In the genomic region with DNA sequence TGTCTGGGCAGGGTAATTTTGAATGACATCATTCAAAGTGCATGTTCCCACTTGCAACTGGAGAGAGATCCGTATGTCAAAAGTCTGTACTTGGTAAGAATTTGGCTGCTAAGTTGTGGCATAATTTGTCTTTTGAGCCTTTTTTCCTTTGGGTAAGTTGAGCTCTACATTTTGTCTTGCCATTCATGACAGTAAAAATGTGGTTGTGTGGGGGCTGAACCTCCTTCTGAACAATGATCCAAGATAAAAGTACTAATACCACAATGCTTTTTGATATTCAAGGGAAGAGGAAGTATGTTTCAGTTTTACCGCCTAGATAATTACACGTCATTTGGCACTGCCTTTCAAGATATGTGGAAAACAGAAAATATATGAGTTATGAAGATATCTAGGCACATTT, we compare ENCODE assay signal across 7 cellular contexts. TPM values are rescaled to one million over a fixed set of nuclear protein-coding genes. Genes with fewer than 3 reads are reported as not detected.
A peak's percentile ranks its signal among the peaks of the same experiment; 100 is the strongest.
DNase-seq lines count a peak whose midpoint lies in the region; ATAC-seq and TF ChIP-seq lines count a peak whose summit lies in the region.
"Not testable (repeated sequence)": the region's sequence is repeated elsewhere in the genome, so short reads cannot be mapped to it uniquely, and the experiment has no call there.

No MANE protein-coding gene starts in this region.

- not testable (repeated sequence) for H3K79me2 ChIP-seq in HCT116 (ENCODE audit: insufficient read depth, low read length)

- not testable (repeated sequence) for H3K4me3 ChIP-seq in HCT116 (replicated peaks in 1 of 2; ENCODE audit: low read depth in 1 of 2, low read length in 2 of 2); Panc1 (ENCODE audit: low read depth in 2 of 2, low read length in 2 of 2); colonic mucosa; naive thymus-derived CD4-positive, alpha-beta T cell (ENCODE audit: low read length); testis

- not testable (repeated sequence) for TF ChIP-seq RAD21 in HCT116 (IDR thresholded peaks at IDR 0.05; ENCODE audit: low read depth)

- in situ Hi-C loops in Panc1 (cut with HindIII; ENCODE audit: low pct_unique_long_range_greater_than_20kb, low sequenced_read_pairs) = not testable (repeated sequence)

- intact Hi-C loops in HCT116 (cut with micrococcal nuclease); Panc1 (cut with micrococcal nuclease; ENCODE audit: unreplicated experiment); activated CD4-positive, alpha-beta T cell treated with anti-CD3 and anti-CD28 coated beads, Interleukin-2, amount 10 ng/mL, durations not matched to agents 24 days and 14 days (cut with micrococcal nuclease); activated naive CD4-positive, alpha-beta T cell treated with anti-CD3 and anti-CD28 coated beads for 36 hours (cut with micrococcal nuclease); colonic mucosa (cut with DNase I); naive thymus-derived CD4-positive, alpha-beta T cell (cut with micrococcal nuclease); testis (cut with DNase I; ENCODE audit: low total_unique reads): not testable (repeated sequence)

- TSS peak; percentile 38 for BruUV-seq in HCT116 (replicated peaks; lab: Mats Ljungman, UMichigan)
- BruUV-seq in Panc1 (replicated peaks; lab: Mats Ljungman, UMichigan) = TSS peak; percentile 69

- not testable (repeated sequence) for DNase-seq in HCT116 (ENCODE audit: low read depth, low spot score); Panc1 (ENCODE audit: low read depth, low spot score)
- peak; percentile 59 for DNase-seq in activated CD4-positive, alpha-beta T cell treated with anti-CD3 and anti-CD28 coated beads, Interleukin-2, amount 10 ng/mL, durations not matched to agents 24 days and 14 days
- peak; percentile 31 for DNase-seq in activated naive CD4-positive, alpha-beta T cell treated with anti-CD3 and anti-CD28 coated beads for 36 hours
- peak; percentile 1 for DNase-seq in colonic mucosa
- DNase-seq in naive thymus-derived CD4-positive, alpha-beta T cell = peak in 6 of 9 donors; percentile 22 to 57 (median 26)
- peak; percentile 36 for DNase-seq in testis

- RAD21 ChIA-PET in HCT116 (lab: Charles Lee; ENCODE audit: low non-redundant PET in 1 of 2, low total read pairs in 2 of 2, uncharacterized antibody in 2 of 2, unreplicated experiment in 2 of 2) = not testable (repeated sequence)

- POLR2A ChIA-PET in HCT116 (lab: Charles Lee); Panc1 (lab: Charles Lee); naive thymus-derived CD4-positive, alpha-beta T cell (lab: Charles Lee): not testable (repeated sequence)

- H3K4me3 Mint-ChIP-seq in activated CD4-positive, alpha-beta T cell treated with anti-CD3 and anti-CD28 coated beads, Interleukin-2, amount 10 ng/mL, durations not matched to agents 24 days and 14 days; activated naive CD4-positive, alpha-beta T cell treated with anti-CD3 and anti-CD28 coated beads for 36 hours; naive thymus-derived CD4-positive, alpha-beta T cell: not testable (repeated sequence)

- H3K27me3 Mint-ChIP-seq in activated CD4-positive, alpha-beta T cell treated with anti-CD3 and anti-CD28 coated beads, Interleukin-2, amount 10 ng/mL, durations not matched to agents 24 days and 14 days; activated naive CD4-positive, alpha-beta T cell treated with anti-CD3 and anti-CD28 coated beads for 36 hours (ENCODE audit: low read depth); naive thymus-derived CD4-positive, alpha-beta T cell: not testable (repeated sequence)

- H4K20me1 ChIP-seq in HCT116 (ENCODE audit: insufficient read depth) = not testable (repeated sequence)

- not testable (repeated sequence) for H3K27ac ChIP-seq in HCT116 (ENCODE audit: low read depth, low read length); Panc1 (ENCODE audit: low read length); colonic mucosa; naive thymus-derived CD4-positive, alpha-beta T cell (ENCODE audit: low read depth, low read length); testis

- not testable (repeated sequence) for H3K27me3 ChIP-seq in HCT116 (ENCODE audit: insufficient read depth, low read length); Panc1 (ENCODE audit: control insufficient read depth, insufficient read depth, low read length); colonic mucosa; naive thymus-derived CD4-positive, alpha-beta T cell (ENCODE audit: control insufficient read depth in 2 of 2, insufficient read depth in 2 of 2, low read length in 2 of 2); testis

- H3K9me3 Mint-ChIP-seq in activated CD4-positive, alpha-beta T cell treated with anti-CD3 and anti-CD28 coated beads, Interleukin-2, amount 10 ng/mL, durations not matched to agents 24 days and 14 days; activated naive CD4-positive, alpha-beta T cell treated with anti-CD3 and anti-CD28 coated beads for 36 hours; naive thymus-derived CD4-positive, alpha-beta T cell: not testable (repeated sequence)

- TF ChIP-seq POLR2A in HCT116 (IDR thresholded peaks at IDR 0.05; ENCODE audit: borderline replicate concordance, extremely low read depth, insufficient read depth, insufficient read length); testis (IDR thresholded peaks at IDR 0.05): not testable (repeated sequence)

- not testable (repeated sequence) for H3K36me3 Mint-ChIP-seq in activated CD4-positive, alpha-beta T cell treated with anti-CD3 and anti-CD28 coated beads, Interleukin-2, amount 10 ng/mL, durations not matched to agents 24 days and 14 days (ENCODE audit: low read depth); activated naive CD4-positive, alpha-beta T cell treated with anti-CD3 and anti-CD28 coated beads for 36 hours (ENCODE audit: low read depth); naive thymus-derived CD4-positive, alpha-beta T cell

- not testable (repeated sequence) for H3K4me1 Mint-ChIP-seq in activated CD4-positive, alpha-beta T cell treated with anti-CD3 and anti-CD28 coated beads, Interleukin-2, amount 10 ng/mL, durations not matched to agents 24 days and 14 days; activated naive CD4-positive, alpha-beta T cell treated with anti-CD3 and anti-CD28 coated beads for 36 hours (ENCODE audit: low read depth); naive thymus-derived CD4-positive, alpha-beta T cell

- H3K36me3 ChIP-seq in HCT116 (ENCODE audit: control insufficient read depth in 1 of 2, insufficient read depth in 2 of 2, low read length in 2 of 2); Panc1 (ENCODE audit: control insufficient read depth, insufficient read depth, low read length); colonic mucosa; naive thymus-derived CD4-positive, alpha-beta T cell (ENCODE audit: control insufficient read depth in 2 of 3, insufficient read depth in 3 of 3, low read length in 3 of 3); testis (ENCODE audit: low read depth, missing control alignments): not testable (repeated sequence)

- H3K9me3 ChIP-seq in HCT116 (ENCODE audit: control insufficient read depth in 1 of 2, insufficient read depth in 1 of 2, low read depth in 1 of 2, low read length in 2 of 2); Panc1 (ENCODE audit: control insufficient read depth, insufficient read depth, low read depth, low read length); colonic mucosa; naive thymus-derived CD4-positive, alpha-beta T cell (ENCODE audit: control insufficient read depth in 2 of 3, low read length in 3 of 3); testis: not testable (repeated sequence)

- not testable (repeated sequence) for H3K9me2 ChIP-seq in HCT116 (ENCODE audit: insufficient read depth)

- not testable (repeated sequence) for H3K27ac Mint-ChIP-seq in activated CD4-positive, alpha-beta T cell treated with anti-CD3 and anti-CD28 coated beads, Interleukin-2, amount 10 ng/mL, durations not matched to agents 24 days and 14 days; activated naive CD4-positive, alpha-beta T cell treated with anti-CD3 and anti-CD28 coated beads for 36 hours; naive thymus-derived CD4-positive, alpha-beta T cell

- not testable (repeated sequence) for H3K4me2 ChIP-seq in HCT116 (ENCODE audit: low read length)

- not testable (repeated sequence) for ATAC-seq in HCT116; Panc1; naive thymus-derived CD4-positive, alpha-beta T cell

- H3K4me1 ChIP-seq in HCT116 (ENCODE audit: control insufficient read depth in 1 of 2, insufficient read depth in 2 of 2, low read length in 2 of 2); Panc1 (ENCODE audit: control insufficient read depth, insufficient read depth, low read length); colonic mucosa; naive thymus-derived CD4-positive, alpha-beta T cell (ENCODE audit: control insufficient read depth in 2 of 2, insufficient read depth in 2 of 2, low read length in 2 of 2); testis: not testable (repeated sequence)

- H3K9ac ChIP-seq in HCT116 (ENCODE audit: low read length); colonic mucosa (ENCODE audit: low read depth in 2 of 2, low read length in 2 of 2): not testable (repeated sequence)

- WGBS in testis, 2 donors = 52 to 59% methylated on average over 3 of the region's 3 CpGs

- CTCF ChIA-PET in HCT116 (lab: Charles Lee); Panc1 (lab: Charles Lee); activated naive CD4-positive, alpha-beta T cell treated with anti-CD3 and anti-CD28 coated beads for 36 hours (lab: Charles Lee); naive thymus-derived CD4-positive, alpha-beta T cell (lab: Charles Lee): not testable (repeated sequence)

- not testable (repeated sequence) for H2AFZ ChIP-seq in HCT116 (ENCODE audit: low read depth, low read length, poor library complexity, severe bottlenecking)

- TF ChIP-seq CTCF in HCT116 (IDR thresholded peaks at IDR 0.05 in 2 of 3, conservative IDR thresholded peaks at IDR 0.05 in 1 of 3; ENCODE audit: borderline replicate concordance in 1 of 3, insufficient read depth in 1 of 3, low read depth in 2 of 3, low read length in 2 of 3); Panc1 (IDR thresholded peaks at IDR 0.05); colonic mucosa (IDR thresholded peaks at IDR 0.05); testis (IDR thresholded peaks at IDR 0.05): not testable (repeated sequence)

RNA-seq across cellular contexts. Expression of a gene that starts 5.4 kb away (rescaled TPM):
- total RNA-seq in HCT116 (2021; ENCODE audit: unreplicated experiment) (93.4 TPM), Panc1 (2021; ENCODE audit: unreplicated experiment) (126 TPM), colonic mucosa (10 to 100 TPM; 32.8 to 74.3 TPM), testis (100 to 1,000 TPM; 169 to 173 TPM)
- 96.0 and 109 TPM in 2 replicates for polyA plus RNA-seq in HCT116 (2012)
- polyA plus RNA-seq in Panc1 (2012; ENCODE audit: insufficient read length) = 93.2 TPM
- 120 and 122 TPM in 2 replicates for total RNA-seq in activated CD4-positive, alpha-beta T cell treated with anti-CD3 and anti-CD28 coated beads, Interleukin-2, amount 10 ng/mL, durations not matched to agents 24 days and 14 days
- 100 to 1,000 TPM in 1 of 2 experiments, 10 to 100 TPM in 1; 81.4 to 101 TPM for total RNA-seq in activated naive CD4-positive, alpha-beta T cell treated with anti-CD3 and anti-CD28 coated beads for 36 hours
- total RNA-seq in naive thymus-derived CD4-positive, alpha-beta T cell = 100 to 1,000 TPM; 100 to 181 (median 141) TPM
- polyA plus RNA-seq in naive thymus-derived CD4-positive, alpha-beta T cell = 1 to 10 TPM; 1.6 to 6.4 TPM
- polyA plus RNA-seq in testis (ENCODE audit: insufficient read depth, low read depth, low replicate concordance) = 170 TPM

RNA-seq across cellular contexts. Expression of a gene that starts 32.1 kb away (rescaled TPM):
- total RNA-seq in HCT116 (2021; ENCODE audit: unreplicated experiment) = 94.3 TPM
- polyA plus RNA-seq in HCT116 (2012) = 59.8 and 65.3 TPM in 2 replicates
- 103 TPM for total RNA-seq in Panc1 (2021; ENCODE audit: unreplicated experiment)
- 73.7 TPM for polyA plus RNA-seq in Panc1 (2012; ENCODE audit: insufficient read length)
- total RNA-seq in activated CD4-positive, alpha-beta T cell treated with anti-CD3 and anti-CD28 coated beads, Interleukin-2, amount 10 ng/mL, durations not matched to agents 24 days and 14 days = 55.6 and 56.1 TPM in 2 replicates
- total RNA-seq in activated naive CD4-positive, alpha-beta T cell treated with anti-CD3 and anti-CD28 coated beads for 36 hours = 10 to 100 TPM; 52.6 to 53.9 TPM
- 100 to 1,000 TPM; 253 to 267 TPM for total RNA-seq in colonic mucosa
- total RNA-seq in naive thymus-derived CD4-positive, alpha-beta T cell = 10 to 100 TPM; 50.6 to 79.4 (median 54.9) TPM
- 10 to 100 TPM; 28.6 to 44.5 TPM for polyA plus RNA-seq in naive thymus-derived CD4-positive, alpha-beta T cell
- 100 to 1,000 TPM; 171 to 247 TPM for total RNA-seq in testis
- polyA plus RNA-seq in testis (ENCODE audit: insufficient read depth, low read depth, low replicate concordance) = 257 TPM
